Comparison of ENCODE assay signal across 1 cellular context in the genomic region with DNA sequence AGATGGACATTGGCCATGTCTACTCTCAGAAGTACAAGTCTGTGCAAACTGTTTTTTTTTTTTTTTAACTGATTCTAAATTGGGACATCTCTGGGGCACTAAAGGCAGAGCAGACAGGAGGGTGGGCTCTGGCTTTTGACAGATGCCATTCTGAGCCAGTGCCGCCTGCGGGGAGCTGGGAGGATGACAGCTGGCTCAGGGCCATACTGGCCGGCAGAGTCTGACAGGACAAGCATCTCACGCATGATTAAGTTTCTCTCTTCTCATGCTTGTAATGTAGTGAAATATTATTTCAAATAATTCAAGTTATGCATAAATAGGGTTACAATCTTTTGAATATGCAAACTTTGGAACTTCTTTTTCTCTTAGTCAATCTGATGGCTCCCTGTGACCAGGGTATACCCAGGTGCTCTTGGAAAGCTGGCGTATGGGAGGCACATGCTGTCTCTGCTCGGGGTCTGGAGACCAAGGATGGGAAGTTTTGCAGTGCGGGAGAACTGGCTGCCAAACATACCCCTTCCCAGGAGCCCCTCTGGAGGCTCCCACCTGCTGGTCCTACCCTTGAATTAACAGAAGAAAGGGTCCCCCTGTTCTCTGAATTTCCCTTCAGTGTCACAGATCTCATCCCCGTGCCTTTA.
A peak's percentile ranks its signal among the peaks of the same experiment; 100 is the strongest.
TF ChIP-seq lines count a peak whose summit lies in the region.

No MANE protein-coding gene starts in this region.

TF ChIP-seq in Ishikawa, 13 proteins besides CTCF, POLR2A, EP300 and RAD21 (continued from another document):
- TF ChIP-seq TAF1 (IDR thresholded peaks at IDR 0.05; ENCODE audit: low read depth), result no peak
- TF ChIP-seq, protein P1, sequence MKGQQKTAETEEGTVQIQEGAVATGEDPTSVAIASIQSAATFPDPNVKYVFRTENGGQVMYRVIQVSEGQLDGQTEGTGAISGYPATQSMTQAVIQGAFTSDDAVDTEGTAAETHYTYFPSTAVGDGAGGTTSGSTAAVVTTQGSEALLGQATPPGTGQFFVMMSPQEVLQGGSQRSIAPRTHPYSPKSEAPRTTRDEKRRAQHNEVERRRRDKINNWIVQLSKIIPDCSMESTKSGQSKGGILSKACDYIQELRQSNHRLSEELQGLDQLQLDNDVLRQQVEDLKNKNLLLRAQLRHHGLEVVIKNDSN (IDR thresholded peaks at IDR 0.05), result no peak
- peak; percentile 84 for TF ChIP-seq NFIC (IDR thresholded peaks at IDR 0.05)
- no peak for TF ChIP-seq CEBPB (IDR thresholded peaks at IDR 0.05)
- no peak; the same call in 1 of the 2 replicates for TF ChIP-seq TEAD4 (IDR thresholded peaks at IDR 0.05)
